ENCODE assay signal across 2 cellular contexts in genomic region chr12:89733579-89734201, GRCh38.
TF ChIP-seq lines count a peak whose summit lies in the region.

No MANE protein-coding gene starts in this region.

TF ChIP-seq in IMR-90, 13 proteins besides CTCF, POLR2A, EP300 and RAD21 (continued from another document):
- TF ChIP-seq USF2 (IDR thresholded peaks at IDR 0.05; ENCODE audit: low read depth, low read length), result no peak

TF ChIP-seq in HEK293T, 16 proteins besides CTCF, POLR2A, EP300 and RAD21 (continued from another document):
- TF ChIP-seq TARDBP (IDR thresholded peaks at IDR 0.05), result no peak
- no peak for TF ChIP-seq ZNF384 (IDR thresholded peaks at IDR 0.05)
- TF ChIP-seq LEF1 (IDR thresholded peaks at IDR 0.05; ENCODE audit: borderline replicate concordance), result no peak
- TF ChIP-seq NFRKB (IDR thresholded peaks at IDR 0.05), result no peak
- TF ChIP-seq, protein P1, sequence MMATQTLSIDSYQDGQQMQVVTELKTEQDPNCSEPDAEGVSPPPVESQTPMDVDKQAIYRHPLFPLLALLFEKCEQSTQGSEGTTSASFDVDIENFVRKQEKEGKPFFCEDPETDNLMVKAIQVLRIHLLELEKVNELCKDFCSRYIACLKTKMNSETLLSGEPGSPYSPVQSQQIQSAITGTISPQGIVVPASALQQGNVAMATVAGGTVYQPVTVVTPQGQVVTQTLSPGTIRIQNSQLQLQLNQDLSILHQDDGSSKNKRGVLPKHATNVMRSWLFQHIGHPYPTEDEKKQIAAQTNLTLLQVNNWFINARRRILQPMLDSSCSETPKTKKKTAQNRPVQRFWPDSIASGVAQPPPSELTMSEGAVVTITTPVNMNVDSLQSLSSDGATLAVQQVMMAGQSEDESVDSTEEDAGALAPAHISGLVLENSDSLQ (IDR thresholded peaks at IDR 0.05), result no peak
- no peak for TF ChIP-seq CTBP1 (IDR thresholded peaks at IDR 0.05; ENCODE audit: borderline replicate concordance)
- TF ChIP-seq L3MBTL2 (conservative IDR thresholded peaks at IDR 0.05), result no peak
